In genomic region chr2:2199841-2200240, GRCh38 we compare ENCODE assay signal across 2 cellular contexts.
TF ChIP-seq lines count a peak whose summit lies in the region.

No MANE protein-coding gene starts in this region.

TF ChIP-seq in HepG2, 621 proteins besides CTCF, POLR2A, EP300 and RAD21:
- peak; percentile 73 for TF ChIP-seq CREB1 (IDR thresholded peaks at IDR 0.05)
- TF ChIP-seq CREB1 (CRISPR knock-in tag; IDR thresholded peaks at IDR 0.05) = no peak
- TF ChIP-seq HOXA3 (CRISPR knock-in tag; IDR thresholded peaks at IDR 0.05) = no peak
TF ChIP-seq in HepG2: peak in this region for 1.

TF ChIP-seq in H1, 55 proteins besides CTCF, POLR2A, EP300 and RAD21:
- TF ChIP-seq JUN (IDR thresholded peaks at IDR 0.05; ENCODE audit: low read depth, low read length) (no peak), ZNF274 (IDR thresholded peaks at IDR 0.05; ENCODE audit: borderline replicate concordance, extremely low read depth, low read length) (no peak), SUZ12 (IDR thresholded peaks at IDR 0.05; ENCODE audit: low read length) (no peak), CBX5 (IDR thresholded peaks at IDR 0.05; ENCODE audit: low read depth, low read length) (no peak), SIX5 (IDR thresholded peaks at IDR 0.05; ENCODE audit: low read depth, low read length) (no peak), SP1 (IDR thresholded peaks at IDR 0.05; ENCODE audit: low read depth, low read length) (no peak), GABPA (IDR thresholded peaks at IDR 0.05; ENCODE audit: borderline replicate concordance, insufficient read depth, low read length) (no peak)
